ENCODE assay signal across 8 cellular contexts in the genomic region with DNA sequence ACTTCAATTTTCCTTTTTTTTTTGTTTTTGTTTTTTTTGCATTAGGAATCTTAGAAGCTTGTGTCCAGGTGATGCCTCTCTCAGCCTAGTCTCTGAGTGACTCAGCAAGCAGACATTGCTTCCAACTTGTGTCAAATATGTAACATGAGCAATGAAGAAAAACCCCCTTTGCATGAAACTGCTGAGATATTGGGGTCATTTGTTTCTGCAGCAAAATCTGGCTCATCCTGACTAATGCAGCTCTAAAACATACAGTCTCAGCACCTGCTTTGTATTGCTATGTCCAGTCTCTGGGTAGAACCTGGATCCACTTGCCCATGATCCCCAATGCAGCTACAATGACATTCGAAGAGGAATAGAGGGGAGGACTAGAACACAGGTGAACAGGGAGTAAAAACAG. TPM values are rescaled to one million over a fixed set of nuclear protein-coding genes. Genes with fewer than 3 reads are reported as not detected.
"Had no signal": no experiment of that assay in that cellular context is flagged by ENCODE, and none has a peak within 500 bp of the region (broad histone marks: within the 10 kb centered on the region; RNA-seq: fewer than 3 reads in every experiment).

No MANE protein-coding gene starts in this region.

- FAIRE-seq: G401.6, GM12891, GM12892, GM18507, GM19239 had no signal

- DNase-seq: GDM1, GF-D8 had no signal

RNA-seq across cellular contexts. Expression of a gene that starts 55.7 kb away (rescaled TPM):
- total RNA-seq: G401 had no signal
